ENCODE assay signal across 10 cellular contexts in the genomic region with DNA sequence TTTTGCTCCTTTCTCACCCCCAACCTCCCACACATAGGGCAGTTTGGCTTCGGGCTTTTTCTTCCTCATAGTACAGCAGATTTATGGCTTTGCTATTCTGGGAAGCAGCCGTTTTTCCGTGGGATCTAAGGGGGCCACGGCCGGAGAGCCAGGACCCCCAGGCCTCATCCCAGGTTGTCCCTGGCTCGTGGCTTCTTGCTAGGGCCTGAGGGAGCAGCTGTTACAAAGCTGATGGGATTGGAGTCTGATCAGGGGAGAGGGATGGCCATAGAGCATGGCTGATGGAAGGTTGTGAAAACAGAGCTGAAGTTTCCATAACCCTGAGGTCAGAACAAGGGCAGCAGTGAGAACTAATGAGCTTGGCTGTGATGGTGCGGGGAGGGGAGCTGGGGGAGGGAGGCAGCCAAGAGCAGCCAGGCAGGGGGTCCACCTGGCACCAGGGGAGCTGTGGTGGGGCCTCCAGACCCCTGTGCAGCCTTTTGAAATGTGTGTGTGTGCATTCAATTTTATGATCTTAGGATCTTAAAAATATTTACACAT.
DNase-seq lines count a peak whose midpoint lies in the region; TF ChIP-seq lines count a peak whose summit lies in the region.
"Had no signal": no experiment of that assay in that cellular context is flagged by ENCODE, and none has a peak within 500 bp of the region (broad histone marks: within the 10 kb centered on the region; RNA-seq: fewer than 3 reads in every experiment).

No MANE protein-coding gene starts in this region.

- BruUV-seq in PC-9 (replicated peaks; lab: Mats Ljungman, UMichigan): no TSS peak

- peaks cover 0 to 3% (median 0%) of the 10 kb centered on the region in 3 donors for H3K4me1 Mint-ChIP-seq in CD8-positive, alpha-beta memory T cell

- POLR2A ChIA-PET in GM10248 (lab: Yijun Ruan, JAX) (no interaction called here), PC-9 (lab: Charles Lee; ENCODE audit: unreplicated experiment) (no interaction called here)
- POLR2A ChIA-PET in CD8-positive, alpha-beta memory T cell (lab: Charles Lee): no interaction called here

- intact Hi-C loops in PC-9 (cut with micrococcal nuclease; ENCODE audit: unreplicated experiment): no loop called here

- H3K4me3 Mint-ChIP-seq in CD8-positive, alpha-beta memory T cell: no peak overlapping the region
- H3K4me3 Mint-ChIP-seq: activated CD8-positive, alpha-beta T cell treated with anti-CD3 and anti-CD28 coated beads for 36 hours had no signal

- no peaks in the 10 kb centered on the region for H3K9me3 Mint-ChIP-seq in CD8-positive, alpha-beta memory T cell
- H3K9me3 Mint-ChIP-seq: activated CD8-positive, alpha-beta T cell treated with anti-CD3 and anti-CD28 coated beads for 36 hours had no signal

- H2AFZ ChIP-seq in hepatocyte (peak overlapping the region; percentile 41), PC-9 (no peak overlapping the region)

- H3K9me2 ChIP-seq in hepatocyte (replicated peaks; ENCODE audit: insufficient read depth) (no peaks in the 10 kb centered on the region), PC-9 (ENCODE audit: insufficient read depth) (no peaks in the 10 kb centered on the region)

- H4K20me1 ChIP-seq in hepatocyte (ENCODE audit: insufficient read depth, poor library complexity, severe bottlenecking) (no peaks in the 10 kb centered on the region), PC-9 (ENCODE audit: insufficient read depth) (no peaks in the 10 kb centered on the region)

- no peaks in the 10 kb centered on the region for H3K36me3 Mint-ChIP-seq in CD8-positive, alpha-beta memory T cell

- H3K4me1 ChIP-seq in hepatocyte (ENCODE audit: insufficient read depth) (peaks cover 23% of the 10 kb centered on the region), skeletal muscle satellite cell (ENCODE audit: control insufficient read depth, insufficient read depth, low read length) (no peaks in the 10 kb centered on the region), PC-9 (replicated peaks; ENCODE audit: insufficient read depth) (no peaks in the 10 kb centered on the region)
- H3K4me1 ChIP-seq in CD8-positive, alpha-beta memory T cell (ENCODE audit: insufficient read depth, low read length): no peaks in the 10 kb centered on the region

- TF ChIP-seq CTCF in WERI-Rb-1 (IDR thresholded peaks at IDR 0.05; ENCODE audit: low read depth, low read length): no peak
- TF ChIP-seq CTCF in hepatocyte (IDR thresholded peaks at IDR 0.05; ENCODE audit: poor library complexity): no peak
- TF ChIP-seq CTCF in GM10248 (IDR thresholded peaks at IDR 0.05; ENCODE audit: control extremely low read depth, extremely low read depth, low read depth, missing control alignments): no peak
- TF ChIP-seq CTCF in PC-9 (conservative IDR thresholded peaks at IDR 0.05): no peak

- H3K79me2 ChIP-seq in hepatocyte (no peaks in the 10 kb centered on the region), PC-9 (ENCODE audit: low read depth) (no peaks in the 10 kb centered on the region)

- H3K36me3 ChIP-seq in WERI-Rb-1 (no peaks in the 10 kb centered on the region), hepatocyte (replicated peaks; ENCODE audit: insufficient read depth, low read depth) (no peaks in the 10 kb centered on the region), skeletal muscle satellite cell (ENCODE audit: insufficient read depth, low read length) (no peaks in the 10 kb centered on the region), PC-9 (ENCODE audit: low read depth) (no peaks in the 10 kb centered on the region)
- H3K36me3 ChIP-seq in CD8-positive, alpha-beta memory T cell (ENCODE audit: insufficient read depth, low read length): no peaks in the 10 kb centered on the region

- DNase-seq in MV-4-11 (lab: John Stamatoyannopoulos, UW) (peak; percentile 63), WERI-Rb-1 (peak; percentile 61), hepatocyte (ENCODE audit: low spot score) (no peak), GM10248 (ENCODE audit: extremely low spot score) (no peak), putamen (ENCODE audit: low spot score) (no peak), PC-9 (no peak)
- DNase-seq in CD8-positive, alpha-beta memory T cell: no peak
- DNase-seq: activated CD8-positive, alpha-beta T cell treated with anti-CD3 and anti-CD28 coated beads for 36 hours had no signal

- peaks cover 3 to 10% of the 10 kb centered on the region in 2 donors for H3K27me3 Mint-ChIP-seq in CD8-positive, alpha-beta memory T cell
- H3K27me3 Mint-ChIP-seq: activated CD8-positive, alpha-beta T cell treated with anti-CD3 and anti-CD28 coated beads for 36 hours had no signal

- H3K9me3 ChIP-seq in WERI-Rb-1 (ENCODE audit: severe bottlenecking): no peaks in the 10 kb centered on the region
- H3K9me3 ChIP-seq in hepatocyte (ENCODE audit: low read depth): no peaks in the 10 kb centered on the region
- H3K9me3 ChIP-seq in skeletal muscle satellite cell (replicated peaks; ENCODE audit: low read length): no peaks in the 10 kb centered on the region
- no peaks in the 10 kb centered on the region for H3K9me3 ChIP-seq in PC-9 (ENCODE audit: insufficient read depth, low read depth)
- no peaks in the 10 kb centered on the region for H3K9me3 ChIP-seq in CD8-positive, alpha-beta memory T cell (ENCODE audit: low read length)

- H3K27me3 ChIP-seq in WERI-Rb-1 (ENCODE audit: insufficient read depth, low read depth, severe bottlenecking) (no peaks in the 10 kb centered on the region), hepatocyte (no peaks in the 10 kb centered on the region), skeletal muscle satellite cell (ENCODE audit: control insufficient read depth, insufficient read depth, low read length) (peaks cover 41% of the 10 kb centered on the region), PC-9 (ENCODE audit: insufficient read depth, low read depth) (peaks cover 26% of the 10 kb centered on the region)
- H3K27me3 ChIP-seq in CD8-positive, alpha-beta memory T cell (ENCODE audit: insufficient read depth, low read length, poor library complexity, severe bottlenecking): no peaks in the 10 kb centered on the region

- CTCF ChIA-PET in GM10248 (lab: Yijun Ruan, JAX) (interaction anchor here (1.2 kb wide), 2 partner anchors 26 to 73 kb away, joined by 3 to 7 read pairs; no protein-coding TSS in a partner anchor), PC-9 (lab: Charles Lee) (no interaction called here)
- CTCF ChIA-PET in CD8-positive, alpha-beta memory T cell (lab: Charles Lee): no interaction called here

- no peak overlapping the region for H3K9ac ChIP-seq in skeletal muscle satellite cell (ENCODE audit: low read depth, low read length)

- no peaks in the 10 kb centered on the region for H3F3A ChIP-seq in PC-9 (ENCODE audit: insufficient read depth, low read depth)

- peak overlapping the region; percentile 53 for H3K27ac ChIP-seq in WERI-Rb-1
- peak overlapping the region; percentile 74 for H3K27ac ChIP-seq in hepatocyte
- H3K27ac ChIP-seq in PC-9: no peak overlapping the region
- H3K27ac ChIP-seq in CD8-positive, alpha-beta memory T cell (ENCODE audit: low read depth, low read length): no peak overlapping the region

- H3K4me2 ChIP-seq in hepatocyte (peak overlapping the region; percentile 74), skeletal muscle satellite cell (ENCODE audit: low read length) (peak overlapping the region; percentile 39), PC-9 (no peak overlapping the region)

- H3K4me3 ChIP-seq in WERI-Rb-1 (ENCODE audit: low read depth, low read length) (no peak overlapping the region), hepatocyte (no peak overlapping the region), skeletal muscle satellite cell (ENCODE audit: low read length) (no peak overlapping the region), PC-9 (no peak overlapping the region)
- no peak overlapping the region for H3K4me3 ChIP-seq in CD8-positive, alpha-beta memory T cell (ENCODE audit: low read length)
- H3K4me3 ChIP-seq: skin epidermis had no signal

- 32% methylated on average over 7 of the region's 7 CpGs for WGBS in hepatocyte (ENCODE audit: low lambda C conversion rate, missing lambda C conversion rate)

- H3K27ac Mint-ChIP-seq in CD8-positive, alpha-beta memory T cell: no peak overlapping the region
- H3K27ac Mint-ChIP-seq: activated CD8-positive, alpha-beta T cell treated with anti-CD3 and anti-CD28 coated beads for 36 hours had no signal

Comparison
In these comparisons a context has a peak if more than half of its experiments do, and no peak if none do; other contexts are left out.
1. DNase-seq: peak in MV-4-11 (single experiment) and WERI-Rb-1 (single experiment); none in hepatocyte (single experiment), GM10248 (single experiment), putamen (single experiment), PC-9 (0 of 2) and CD8-positive, alpha-beta memory T cell (0 of 5).
2. H3K27ac ChIP-seq: peak in WERI-Rb-1 (single experiment) and hepatocyte (single experiment); none in PC-9 (single experiment) and CD8-positive, alpha-beta memory T cell (single experiment).